In genomic region chr14:90397401-90398314, GRCh38 we compare ENCODE assay signal across 8 cellular contexts. TPM values are rescaled to one million over a fixed set of nuclear protein-coding genes. Genes with fewer than 3 reads are reported as not detected.
DNase-seq lines count a peak whose midpoint lies in the region; ATAC-seq lines count a peak whose summit lies in the region.

No MANE protein-coding gene starts in this region.

- peak; percentile 11 to 14 for ATAC-seq in activated CD4-positive, CD25-positive, alpha-beta regulatory T cell treated with anti-CD3 and anti-CD28 coated beads, Interleukin-2, amount 50 U/mL, for 24 hours
- peak; percentile 55 for ATAC-seq in central memory CD8-positive, alpha-beta T cell (replicated peaks; ENCODE audit: extremely low read depth, poor library complexity, severe bottlenecking)
- no peak for ATAC-seq in GM18519 (IDR thresholded peaks at IDR 0.05; ENCODE audit: low FRiP score, unreplicated experiment)

- peak overlapping the region; percentile 49 for H3K27ac ChIP-seq in GM23248

- H3K4me3 ChIP-seq in GM23248 = peak overlapping the region; percentile 98

- peaks cover 58% of the 10 kb centered on the region for H3K36me3 Mint-ChIP-seq in central memory CD8-positive, alpha-beta T cell (ENCODE audit: insufficient read depth)

- H3K4me3 Mint-ChIP-seq in central memory CD8-positive, alpha-beta T cell = peak overlapping the region; percentile 99

- peak overlapping the region; percentile 95 for H3K27ac Mint-ChIP-seq in central memory CD8-positive, alpha-beta T cell (ENCODE audit: low read depth)

- H3K36me3 ChIP-seq in GM23248 (ENCODE audit: low read depth) = peaks cover 18% of the 10 kb centered on the region

- H3K9me2 ChIP-seq in GM23248 (ENCODE audit: insufficient read depth) = no peaks in the 10 kb centered on the region

- DNase-seq in GDM1 (lab: John Stamatoyannopoulos, UW) (peak; percentile 66), GM23248 (peak; percentile 80), M059J (ENCODE audit: low read depth) (peak; percentile 50), kidney tubule cell (ENCODE audit: low spot score) (peak; percentile 58)
- DNase-seq in central memory CD8-positive, alpha-beta T cell (ENCODE audit: low spot score in 2 of 2) = peak; percentile 50 to 73
- DNase-seq in stimulated activated CD4-positive, alpha-beta T cell treated with anti-CD3 and anti-CD28 coated beads, Interleukin-1b, Interleukin-23, amount 100 ng/mL, for 4 hours (ENCODE audit: low read depth in 2 of 2) = peak; percentile 38 to 45

- H4K20me1 ChIP-seq in GM23248 (ENCODE audit: insufficient read depth) = peaks cover 20% of the 10 kb centered on the region

- H3K9me3 ChIP-seq in GM23248 (ENCODE audit: low read depth) = no peaks in the 10 kb centered on the region

- H3K4me2 ChIP-seq in GM23248 (ENCODE audit: unreplicated experiment) = peak overlapping the region; percentile 91

- in situ Hi-C loops in GM23248 (cut with MboI) = no loop called here

- no peaks in the 10 kb centered on the region for H3K27me3 Mint-ChIP-seq in central memory CD8-positive, alpha-beta T cell

- no peaks in the 10 kb centered on the region for H3K27me3 ChIP-seq in GM23248 (replicated peaks; ENCODE audit: insufficient read depth)

- peaks cover 54% of the 10 kb centered on the region for H3K79me2 ChIP-seq in GM23248 (ENCODE audit: insufficient read depth)

- H3K4me1 Mint-ChIP-seq in central memory CD8-positive, alpha-beta T cell = peaks cover 40% of the 10 kb centered on the region

- 0 to 1% methylated on average over 21 to 74 of the region's 91 CpGs for WGBS in GM23248 (ENCODE audit: low coverage in 1 of 2, low lambda C conversion rate in 2 of 2, missing lambda C conversion rate in 2 of 2), 2 experiments

- H3F3A ChIP-seq in GM23248 (ENCODE audit: insufficient read depth) = peaks cover 23% of the 10 kb centered on the region

- peaks cover 18% of the 10 kb centered on the region for H3K4me1 ChIP-seq in GM23248 (ENCODE audit: insufficient read depth)

- peak overlapping the region; percentile 53 for H2AFZ ChIP-seq in GM23248

- no peaks in the 10 kb centered on the region for H3K9me3 Mint-ChIP-seq in central memory CD8-positive, alpha-beta T cell

- peak overlapping the region; percentile 90 for H3K9ac ChIP-seq in GM23248

RNA-seq across cellular contexts. Expression of gene CALM1, which starts 0.8 kb away (rescaled TPM):
- total RNA-seq in GM23248 (2014; rRNA removed; shearing (Covaris generic)) = 281 and 307 TPM in 2 replicates
- polyA plus RNA-seq in GM23248 (2016; fragmentation: Nextera tagmentation; extraction: Ambion mirVana) = 782 and 785 TPM in 2 replicates
- total RNA-seq in M059J (2014; rRNA removed; shearing (Covaris generic)) = 184 and 291 TPM in 2 replicates
